In genomic region chr18:63318882-63319382, GRCh38 we compare ENCODE assay signal across 8 cellular contexts. TPM values are rescaled to one million over a fixed set of nuclear protein-coding genes. Genes with fewer than 3 reads are reported as not detected.
DNase-seq lines count a peak whose midpoint lies in the region; ATAC-seq and TF ChIP-seq lines count a peak whose summit lies in the region.

No MANE protein-coding gene starts in this region.

- H3K27ac Mint-ChIP-seq in brain = peak overlapping the region; percentile 80 to 96 (median 95)

- no peak for DNase-seq in HL-60 (ENCODE audit: low read depth in 1 of 2, low spot score in 1 of 2)
- no peak for DNase-seq in effector CD8-positive, alpha-beta T cell (lab: John Stamatoyannopoulos, UW)
- DNase-seq in NCI-H774 (lab: John Stamatoyannopoulos, UW) = no peak

- ATAC-seq in GM19023 (IDR thresholded peaks at IDR 0.05; ENCODE audit: unreplicated experiment) = no peak
- ATAC-seq in GM18502 (IDR thresholded peaks at IDR 0.05; ENCODE audit: poor library complexity, unreplicated experiment) = no peak

- TF ChIP-seq CTCF in HL-60 (IDR thresholded peaks at IDR 0.05; ENCODE audit: insufficient read depth, low read length) = no peak
- TF ChIP-seq CTCF in brain (conservative IDR thresholded peaks at IDR 0.05) = no peak

- H3K4me3 ChIP-seq in ACC112 (ENCODE audit: low read depth, low read length) (peak overlapping the region; percentile 81), HL-60 (replicated peaks; ENCODE audit: insufficient read depth, low read length) (peak overlapping the region; percentile 97), mononuclear cell (ENCODE audit: low read length) (peak overlapping the region; percentile 62)

- H3K27ac ChIP-seq in ACC112 (ENCODE audit: low read depth, low read length) (no peak overlapping the region), HL-60 (replicated peaks) (peak overlapping the region; percentile 83)

- H3K27me3 Mint-ChIP-seq in brain = peaks cover 19% of the 10 kb centered on the region

- H3K27me3 ChIP-seq in ACC112 (ENCODE audit: insufficient read depth, low read length) (peaks cover 45% of the 10 kb centered on the region), HL-60 (ENCODE audit: insufficient read depth, poor library complexity, severe bottlenecking) (no peaks in the 10 kb centered on the region), mononuclear cell (ENCODE audit: insufficient read depth, low read length) (no peaks in the 10 kb centered on the region)

- no peaks in the 10 kb centered on the region for H3K36me3 Mint-ChIP-seq in brain

- peak overlapping the region; percentile 44 for H2AFZ ChIP-seq in ACC112 (ENCODE audit: low read length, unreplicated experiment)

- H3K9me3 Mint-ChIP-seq in brain = peaks cover 0 to 6% (median 0%) of the 10 kb centered on the region in 5 experiments

- no peaks in the 10 kb centered on the region for H3K36me3 ChIP-seq in ACC112 (ENCODE audit: insufficient read depth, low read length)

- H3K4me3 Mint-ChIP-seq in brain = peak overlapping the region; percentile 95 to 97 (median 97)

- H3K79me2 ChIP-seq in ACC112 (ENCODE audit: control insufficient read depth, insufficient read depth, low read length, unreplicated experiment) = no peaks in the 10 kb centered on the region

- peaks cover 71% of the 10 kb centered on the region for H3K4me1 Mint-ChIP-seq in brain

- no peaks in the 10 kb centered on the region for H3K9me3 ChIP-seq in mononuclear cell (ENCODE audit: low read depth, low read length)

- H3K4me1 ChIP-seq in ACC112 (ENCODE audit: control insufficient read depth, insufficient read depth, low read length, unreplicated experiment) = peaks cover 27% of the 10 kb centered on the region
- peaks cover 55% of the 10 kb centered on the region for H3K4me1 ChIP-seq in mononuclear cell (ENCODE audit: insufficient read depth, low read length)

RNA-seq across cellular contexts. Expression of gene BCL2, which starts 0.6 kb away (rescaled TPM):
- 8.0 TPM for polyA plus RNA-seq in brain (ENCODE audit: insufficient read depth, low read depth, low replicate concordance)
- total RNA-seq in mononuclear cell = 78.2 TPM

RNA-seq across cellular contexts. Expression of gene KDSR, which starts 48.1 kb away (rescaled TPM):
- polyA plus RNA-seq in brain (ENCODE audit: insufficient read depth, low read depth, low replicate concordance) = 36.3 TPM
- total RNA-seq in mononuclear cell = 16.9 TPM
